ENCODE assay signal across 32 cellular contexts in genomic region chr9:22913518-22913917, GRCh38.
A peak's percentile ranks its signal among the peaks of the same experiment; 100 is the strongest.
DNase-seq lines count a peak whose midpoint lies in the region; ATAC-seq and TF ChIP-seq lines count a peak whose summit lies in the region.
"Had no signal": no experiment of that assay in that cellular context is flagged by ENCODE, and none has a peak within 500 bp of the region (broad histone marks: within the 10 kb centered on the region; RNA-seq: fewer than 3 reads in every experiment).

No MANE protein-coding gene starts in this region.

- H3K27ac Mint-ChIP-seq in WTC11 = peak overlapping the region; percentile 30; the same call in 1 of the 2 replicates
- H3K27ac Mint-ChIP-seq: activated CD4-positive, alpha-beta T cell treated with anti-CD3 and anti-CD28 coated beads for 36 hours; activated CD8-positive, alpha-beta T cell treated with anti-CD3 and anti-CD28 coated beads for 36 hours; activated naive CD4-positive, alpha-beta T cell treated with anti-CD3 and anti-CD28 coated beads for 36 hours; dendritic cell treated with granulocyte-macrophage colony-stimulating factor and Interleukin-4, amounts not matched to agents 40 ng/mL and 50 ng/mL, for 4 days; stimulated activated memory B cell treated with anti-CD40 and anti-IgM and Interleukin-4, amounts not matched to agents 10 μg/mL and 1 μg/mL and 100 μg/mL, for 72 hours; type B pancreatic cell had no signal

- H3K4me1 Mint-ChIP-seq in WTC11 = peaks cover 41% of the 10 kb centered on the region
- H3K4me1 Mint-ChIP-seq: activated CD4-positive, alpha-beta T cell treated with anti-CD3 and anti-CD28 coated beads for 36 hours; central memory CD8-positive, alpha-beta T cell; stimulated activated memory B cell treated with anti-CD40 and anti-IgM and Interleukin-4, amounts not matched to agents 10 μg/mL and 1 μg/mL and 100 μg/mL, for 72 hours had no signal

- TF ChIP-seq CTCF in WTC11 (IDR thresholded peaks at IDR 0.05) (no peak), lower lobe of right lung (IDR thresholded peaks at IDR 0.05) (no peak)

- ATAC-seq in GM18858 (IDR thresholded peaks at IDR 0.05; ENCODE audit: unreplicated experiment) = peak; percentile 74
- ATAC-seq in GM21786 (IDR thresholded peaks at IDR 0.05; ENCODE audit: unreplicated experiment) = peak; percentile 73
- ATAC-seq in HG03439 (IDR thresholded peaks at IDR 0.05; ENCODE audit: unreplicated experiment) = peak; percentile 87
- ATAC-seq in WTC11 = no peak
- ATAC-seq in SK-N-SH treated with all-trans-retinoic acid at 6 μM for 48 hours = no peak
- ATAC-seq in lower lobe of right lung = no peak
- ATAC-seq: activated CD4-positive, alpha-beta T cell treated with anti-CD3 and anti-CD28 coated beads for 36 hours; activated CD8-positive, alpha-beta T cell treated with anti-CD3 and anti-CD28 coated beads for 36 hours; body of pancreas; Panc1; stimulated activated memory B cell treated with anti-CD40 and anti-IgM and Interleukin-4, amounts not matched to agents 10 μg/mL and 1 μg/mL and 100 μg/mL, for 72 hours had no signal

- H3K27ac ChIP-seq in lower lobe of right lung = no peak overlapping the region
- H3K27ac ChIP-seq: adrenal gland; BLaER1 treated with 17β-estradiol and CSF1 and Interleukin-3, amounts not matched to agents 10 nM and 100 nM; body of pancreas; left ventricle myocardium inferior; ovary had no signal

- H3K9me3 Mint-ChIP-seq in WTC11 = peaks cover 5% of the 10 kb centered on the region
- H3K9me3 Mint-ChIP-seq: dendritic cell treated with granulocyte-macrophage colony-stimulating factor and Interleukin-4, amounts not matched to agents 40 ng/mL and 50 ng/mL, for 4 days; neural crest cell; type B pancreatic cell had no signal

- no peaks in the 10 kb centered on the region for H3K27me3 Mint-ChIP-seq in WTC11 (ENCODE audit: low read depth)
- H3K27me3 Mint-ChIP-seq: activated CD4-positive, alpha-beta T cell treated with anti-CD3 and anti-CD28 coated beads for 36 hours; activated CD8-positive, alpha-beta T cell treated with anti-CD3 and anti-CD28 coated beads for 36 hours; central memory CD8-positive, alpha-beta T cell; dendritic cell treated with granulocyte-macrophage colony-stimulating factor and Interleukin-4, amounts not matched to agents 40 ng/mL and 50 ng/mL, for 4 days; stimulated activated memory B cell treated with anti-CD40 and anti-IgM and Interleukin-4, amounts not matched to agents 10 μg/mL and 1 μg/mL and 100 μg/mL, for 72 hours; type B pancreatic cell had no signal

- H3K4me1 ChIP-seq in lower lobe of right lung = no peaks in the 10 kb centered on the region
- H3K4me1 ChIP-seq: adrenal gland, body of pancreas, left ventricle myocardium inferior had no signal

- POLR2A ChIA-PET in WTC11 (lab: Charles Lee) = no interaction called here

- H3K9me3 ChIP-seq in lower lobe of right lung = no peaks in the 10 kb centered on the region
- H3K9me3 ChIP-seq: adrenal gland; BLaER1 treated with 17β-estradiol and CSF1 and Interleukin-3, amounts not matched to agents 10 nM and 100 nM; body of pancreas; left ventricle myocardium inferior; MG63; ovary had no signal

- H3K4me3 ChIP-seq in lower lobe of right lung = no peak overlapping the region
- H3K4me3 ChIP-seq: adrenal gland; BLaER1 treated with 17β-estradiol and CSF1 and Interleukin-3, amounts not matched to agents 10 nM and 100 nM; body of pancreas; left ventricle myocardium inferior; MG63; ovary had no signal

- DNase-seq in WTC11 (ENCODE audit: low spot score) (no peak), lower lobe of right lung (no peak), NCI-H1417 treated with DMSO at 0.1 percent for 48 hours (lab: John Stamatoyannopoulos, UW) (no peak), GOT3 (lab: John Stamatoyannopoulos, UW) (no peak)
- DNase-seq: activated CD4-positive, alpha-beta T cell treated with anti-CD3 and anti-CD28 coated beads for 36 hours; activated CD8-positive, alpha-beta memory T cell treated with anti-CD3 and anti-CD28 coated beads, Interleukin-2, amount 50 U/mL, for 48 hours; activated CD8-positive, alpha-beta T cell treated with anti-CD3 and anti-CD28 coated beads for 36 hours; activated naive CD4-positive, alpha-beta T cell treated with anti-CD3 and anti-CD28 coated beads for 36 hours; adrenal gland; body of pancreas; COR-L47; head of caudate nucleus; KBM-7; left ventricle myocardium inferior; MG63; NCI-H1105 treated with DMSO at 0.1 percent for 48 hours; NCI-H2029; NCI-H2227 treated with DMSO at 0.1 percent for 48 hours; NCI-H526; ovary; SHP77 treated with DMSO at 0.1 percent for 48 hours had no signal

- H3K36me3 ChIP-seq in lower lobe of right lung = no peaks in the 10 kb centered on the region
- H3K36me3 ChIP-seq: adrenal gland; BLaER1 treated with 17β-estradiol and CSF1 and Interleukin-3, amounts not matched to agents 10 nM and 100 nM; left ventricle myocardium inferior; MG63; ovary had no signal

- no peaks in the 10 kb centered on the region for H3K36me3 Mint-ChIP-seq in WTC11
- H3K36me3 Mint-ChIP-seq: stimulated activated memory B cell treated with anti-CD40 and anti-IgM and Interleukin-4, amounts not matched to agents 10 μg/mL and 1 μg/mL and 100 μg/mL, for 72 hours; type B pancreatic cell had no signal

- H3K4me3 Mint-ChIP-seq in WTC11 = no peak overlapping the region
- H3K4me3 Mint-ChIP-seq: activated CD4-positive, alpha-beta T cell treated with anti-CD3 and anti-CD28 coated beads for 36 hours; activated CD8-positive, alpha-beta T cell treated with anti-CD3 and anti-CD28 coated beads for 36 hours; activated naive CD4-positive, alpha-beta T cell treated with anti-CD3 and anti-CD28 coated beads for 36 hours; central memory CD8-positive, alpha-beta T cell; dendritic cell treated with granulocyte-macrophage colony-stimulating factor and Interleukin-4, amounts not matched to agents 40 ng/mL and 50 ng/mL, for 4 days; neural crest cell; stimulated activated memory B cell treated with anti-CD40 and anti-IgM and Interleukin-4, amounts not matched to agents 10 μg/mL and 1 μg/mL and 100 μg/mL, for 72 hours; type B pancreatic cell had no signal

- intact Hi-C loops in lower lobe of right lung (cut with DNase I) = no loop called here

- H3K27me3 ChIP-seq in lower lobe of right lung (ENCODE audit: low read depth) = no peaks in the 10 kb centered on the region
- H3K27me3 ChIP-seq: adrenal gland; BLaER1 treated with 17β-estradiol and CSF1 and Interleukin-3, amounts not matched to agents 10 nM and 100 nM; body of pancreas; MG63 had no signal

- CTCF ChIA-PET in WTC11 (lab: Charles Lee) = no interaction called here

TF ChIP-seq in WTC11, 78 proteins besides CTCF, POLR2A, EP300 and RAD21 (continues in another document):
- no peak for TF ChIP-seq NR3C1 (CRISPR knock-in tag; conservative IDR thresholded peaks at IDR 0.05; ENCODE audit: low read depth)
- TF ChIP-seq, protein P1, sequence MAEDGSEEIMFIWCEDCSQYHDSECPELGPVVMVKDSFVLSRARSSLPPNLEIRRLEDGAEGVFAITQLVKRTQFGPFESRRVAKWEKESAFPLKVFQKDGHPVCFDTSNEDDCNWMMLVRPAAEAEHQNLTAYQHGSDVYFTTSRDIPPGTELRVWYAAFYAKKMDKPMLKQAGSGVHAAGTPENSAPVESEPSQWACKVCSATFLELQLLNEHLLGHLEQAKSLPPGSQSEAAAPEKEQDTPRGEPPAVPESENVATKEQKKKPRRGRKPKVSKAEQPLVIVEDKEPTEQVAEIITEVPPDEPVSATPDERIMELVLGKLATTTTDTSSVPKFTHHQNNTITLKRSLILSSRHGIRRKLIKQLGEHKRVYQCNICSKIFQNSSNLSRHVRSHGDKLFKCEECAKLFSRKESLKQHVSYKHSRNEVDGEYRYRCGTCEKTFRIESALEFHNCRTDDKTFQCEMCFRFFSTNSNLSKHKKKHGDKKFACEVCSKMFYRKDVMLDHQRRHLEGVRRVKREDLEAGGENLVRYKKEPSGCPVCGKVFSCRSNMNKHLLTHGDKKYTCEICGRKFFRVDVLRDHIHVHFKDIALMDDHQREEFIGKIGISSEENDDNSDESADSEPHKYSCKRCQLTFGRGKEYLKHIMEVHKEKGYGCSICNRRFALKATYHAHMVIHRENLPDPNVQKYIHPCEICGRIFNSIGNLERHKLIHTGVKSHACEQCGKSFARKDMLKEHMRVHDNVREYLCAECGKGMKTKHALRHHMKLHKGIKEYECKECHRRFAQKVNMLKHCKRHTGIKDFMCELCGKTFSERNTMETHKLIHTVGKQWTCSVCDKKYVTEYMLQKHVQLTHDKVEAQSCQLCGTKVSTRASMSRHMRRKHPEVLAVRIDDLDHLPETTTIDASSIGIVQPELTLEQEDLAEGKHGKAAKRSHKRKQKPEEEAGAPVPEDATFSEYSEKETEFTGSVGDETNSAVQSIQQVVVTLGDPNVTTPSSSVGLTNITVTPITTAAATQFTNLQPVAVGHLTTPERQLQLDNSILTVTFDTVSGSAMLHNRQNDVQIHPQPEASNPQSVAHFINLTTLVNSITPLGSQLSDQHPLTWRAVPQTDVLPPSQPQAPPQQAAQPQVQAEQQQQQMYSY (CRISPR knock-in tag; IDR thresholded peaks at IDR 0.05) = no peak
- no peak for TF ChIP-seq ETV6 (CRISPR knock-in tag; IDR thresholded peaks at IDR 0.05)

TF ChIP-seq in SK-N-SH treated with all-trans-retinoic acid at 6 μM for 48 hours, 23 proteins besides CTCF, POLR2A, EP300 and RAD21 (continues in another document):
- no peak for TF ChIP-seq TCF4 (CRISPR knock-in tag; IDR thresholded peaks at IDR 0.05; ENCODE audit: borderline replicate concordance)
- TF ChIP-seq ZNF8 (CRISPR knock-in tag; IDR thresholded peaks at IDR 0.05) = no peak
- TF ChIP-seq GLIS3 (CRISPR knock-in tag; IDR thresholded peaks at IDR 0.05) = no peak
- TF ChIP-seq, protein P2, sequence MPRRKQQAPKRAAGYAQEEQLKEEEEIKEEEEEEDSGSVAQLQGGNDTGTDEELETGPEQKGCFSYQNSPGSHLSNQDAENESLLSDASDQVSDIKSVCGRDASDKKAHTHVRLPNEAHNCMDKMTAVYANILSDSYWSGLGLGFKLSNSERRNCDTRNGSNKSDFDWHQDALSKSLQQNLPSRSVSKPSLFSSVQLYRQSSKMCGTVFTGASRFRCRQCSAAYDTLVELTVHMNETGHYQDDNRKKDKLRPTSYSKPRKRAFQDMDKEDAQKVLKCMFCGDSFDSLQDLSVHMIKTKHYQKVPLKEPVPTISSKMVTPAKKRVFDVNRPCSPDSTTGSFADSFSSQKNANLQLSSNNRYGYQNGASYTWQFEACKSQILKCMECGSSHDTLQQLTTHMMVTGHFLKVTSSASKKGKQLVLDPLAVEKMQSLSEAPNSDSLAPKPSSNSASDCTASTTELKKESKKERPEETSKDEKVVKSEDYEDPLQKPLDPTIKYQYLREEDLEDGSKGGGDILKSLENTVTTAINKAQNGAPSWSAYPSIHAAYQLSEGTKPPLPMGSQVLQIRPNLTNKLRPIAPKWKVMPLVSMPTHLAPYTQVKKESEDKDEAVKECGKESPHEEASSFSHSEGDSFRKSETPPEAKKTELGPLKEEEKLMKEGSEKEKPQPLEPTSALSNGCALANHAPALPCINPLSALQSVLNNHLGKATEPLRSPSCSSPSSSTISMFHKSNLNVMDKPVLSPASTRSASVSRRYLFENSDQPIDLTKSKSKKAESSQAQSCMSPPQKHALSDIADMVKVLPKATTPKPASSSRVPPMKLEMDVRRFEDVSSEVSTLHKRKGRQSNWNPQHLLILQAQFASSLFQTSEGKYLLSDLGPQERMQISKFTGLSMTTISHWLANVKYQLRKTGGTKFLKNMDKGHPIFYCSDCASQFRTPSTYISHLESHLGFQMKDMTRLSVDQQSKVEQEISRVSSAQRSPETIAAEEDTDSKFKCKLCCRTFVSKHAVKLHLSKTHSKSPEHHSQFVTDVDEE (CRISPR knock-in tag; IDR thresholded peaks at IDR 0.05) = no peak

Comparison
In these comparisons a context has a peak if more than half of its experiments do, and no peak if none do; other contexts are left out.
1. ATAC-seq: peak in GM18858 (single experiment), GM21786 (single experiment) and HG03439 (single experiment); none in WTC11 (single experiment), SK-N-SH treated with all-trans-retinoic acid at 6 μM for 48 hours (single experiment) and lower lobe of right lung (0 of 2).